Comparison of ENCODE assay signal across 10 cellular contexts in genomic region chr7:30252885-30253795, GRCh38. TPM values are rescaled to one million over a fixed set of nuclear protein-coding genes. Genes with fewer than 3 reads are reported as not detected.
DNase-seq lines count a peak whose midpoint lies in the region; ATAC-seq and TF ChIP-seq lines count a peak whose summit lies in the region.
"Had no signal": no experiment of that assay in that cellular context is flagged by ENCODE, and none has a peak within 500 bp of the region (broad histone marks: within the 10 kb centered on the region; RNA-seq: fewer than 3 reads in every experiment).

No MANE protein-coding gene starts in this region.

- H3K9me3 ChIP-seq in adrenal gland (replicated peaks in 1 of 3) (no peaks in the 10 kb centered on the region), left lung (no peaks in the 10 kb centered on the region), upper lobe of right lung (no peaks in the 10 kb centered on the region), HAP-1 (no peaks in the 10 kb centered on the region)

- H3K36me3 ChIP-seq in adrenal gland (replicated peaks in 1 of 2) (no peaks in the 10 kb centered on the region), left lung (no peaks in the 10 kb centered on the region), upper lobe of right lung (no peaks in the 10 kb centered on the region), HAP-1 (replicated peaks) (no peaks in the 10 kb centered on the region)

- in situ Hi-C loops in HAP-1 (cut with MboI; ENCODE audit: low sequenced_read_pairs) = no loop called here

- H3K27ac Mint-ChIP-seq in activated T-cell treated with anti-CD3 and anti-CD28 coated beads, Interleukin-2, amount 50 U/mL, for 72 hours = no peak overlapping the region

- DNase-seq in activated T-cell treated with anti-CD3 and anti-CD28 coated beads, Interleukin-2, amount 50 U/mL, for 72 hours = peak; percentile 7 to 9
- DNase-seq in activated T-cell treated with anti-CD3 and anti-CD28 coated beads, Interleukin-2, amount 50 U/mL, for 1 hour = no peak
- DNase-seq in adrenal gland = peak; percentile 67 to 91 (median 87)
- peak; percentile 74 to 80 for DNase-seq in left lung
- peak; percentile 84 for DNase-seq in upper lobe of right lung
- no peak for DNase-seq in HAP-1 (ENCODE audit: low spot score in 2 of 2)
- no peak for DNase-seq in hepatic stellate cell (ENCODE audit: low spot score)
- DNase-seq: DND-41 had no signal

- no peaks in the 10 kb centered on the region for H3K36me3 Mint-ChIP-seq in activated T-cell treated with anti-CD3 and anti-CD28 coated beads, Interleukin-2, amount 50 U/mL, for 72 hours (ENCODE audit: insufficient read depth in 2 of 2)

- peak; percentile 72 to 92 for ATAC-seq in activated T-cell treated with anti-CD3 and anti-CD28 coated beads, Interleukin-2, amount 50 U/mL, for 72 hours (replicated peaks in 1 of 2)
- peak; percentile 80 for ATAC-seq in left lung
- ATAC-seq in upper lobe of right lung = peak; percentile 78
- no peak for ATAC-seq in HG03039 (IDR thresholded peaks at IDR 0.05; ENCODE audit: unreplicated experiment)

- TF ChIP-seq CTCF in adrenal gland (IDR thresholded peaks at IDR 0.05) (no peak), left lung (IDR thresholded peaks at IDR 0.05) (no peak), upper lobe of right lung (IDR thresholded peaks at IDR 0.05) (no peak)

- no peak overlapping the region for H3K4me3 Mint-ChIP-seq in activated T-cell treated with anti-CD3 and anti-CD28 coated beads, Interleukin-2, amount 50 U/mL, for 72 hours

- 57 to 69% (median 61%) methylated on average over 4 to 7 of the region's 7 CpGs for WGBS in adrenal gland, 4 donors

- H3K27me3 ChIP-seq in adrenal gland (no peaks in the 10 kb centered on the region), left lung (no peaks in the 10 kb centered on the region), upper lobe of right lung (no peaks in the 10 kb centered on the region), HAP-1 (ENCODE audit: low read depth) (no peaks in the 10 kb centered on the region)

- no peaks in the 10 kb centered on the region for H3K9me3 Mint-ChIP-seq in activated T-cell treated with anti-CD3 and anti-CD28 coated beads, Interleukin-2, amount 50 U/mL, for 72 hours

- peaks cover 22% of the 10 kb centered on the region for H3K4me1 Mint-ChIP-seq in activated T-cell treated with anti-CD3 and anti-CD28 coated beads, Interleukin-2, amount 50 U/mL, for 72 hours (ENCODE audit: low read depth)

- peaks cover 23 to 28% of the 10 kb centered on the region in 2 donors for H3K4me1 ChIP-seq in adrenal gland (replicated peaks in 1 of 2)
- peaks cover 4 to 37% of the 10 kb centered on the region in 2 donors for H3K4me1 ChIP-seq in left lung
- peaks cover 13% of the 10 kb centered on the region for H3K4me1 ChIP-seq in upper lobe of right lung
- H3K4me1 ChIP-seq in HAP-1 = peaks cover 6% of the 10 kb centered on the region

- no peak for TF ChIP-seq POLR2A in adrenal gland (IDR thresholded peaks at IDR 0.05)

- peaks cover 4% of the 10 kb centered on the region for H3K27me3 Mint-ChIP-seq in activated T-cell treated with anti-CD3 and anti-CD28 coated beads, Interleukin-2, amount 50 U/mL, for 72 hours (ENCODE audit: low read depth)

- no peak overlapping the region for H3K4me3 ChIP-seq in adrenal gland
- no peak overlapping the region for H3K4me3 ChIP-seq in left lung
- no peak overlapping the region for H3K4me3 ChIP-seq in upper lobe of right lung
- H3K4me3 ChIP-seq in HAP-1 = no peak overlapping the region

- H3K27ac ChIP-seq in adrenal gland (peak overlapping the region in 3 of 5 donors; percentile 15 to 76 (median 73)), left lung (peak overlapping the region in 1 of 2 donors; percentile 55), upper lobe of right lung (peak overlapping the region; percentile 30)
- H3K27ac ChIP-seq: KMS-11 had no signal

- intact Hi-C loops in adrenal gland (cut with DNase I) (no loop called here), left lung (cut with DNase I) (no loop called here), upper lobe of right lung (cut with DNase I) (no loop called here)

RNA-seq across cellular contexts. Expression of gene ZNRF2, which starts 31.3 kb away (rescaled TPM):
- total RNA-seq in activated T-cell treated with anti-CD3 and anti-CD28 coated beads, Interleukin-2, amount 50 U/mL, for 72 hours = 10 to 100 TPM; 18.3 to 19.6 TPM
- 10 to 100 TPM in 7 of 8 donors, 1 to 10 TPM in 1; 9.4 to 36.5 (median 20.4) TPM for total RNA-seq in adrenal gland
- polyA plus RNA-seq in adrenal gland = 1 to 10 TPM; 4.1 to 6.1 (median 4.5) TPM
- 10 to 100 TPM; 18.3 to 19.5 TPM for total RNA-seq in left lung
- 24.6 TPM for total RNA-seq in upper lobe of right lung

Comparison
In these comparisons a context has a peak if more than half of its experiments do, and no peak if none do; other contexts are left out.
1. DNase-seq: peak in activated T-cell treated with anti-CD3 and anti-CD28 coated beads, Interleukin-2, amount 50 U/mL, for 72 hours (2 of 2), adrenal gland (7 of 7), left lung (2 of 2) and upper lobe of right lung (single experiment); none in activated T-cell treated with anti-CD3 and anti-CD28 coated beads, Interleukin-2, amount 50 U/mL, for 1 hour (single experiment), HAP-1 (0 of 2) and hepatic stellate cell (single experiment).